ENCODE assay signal across 13 cellular contexts in the genomic region with DNA sequence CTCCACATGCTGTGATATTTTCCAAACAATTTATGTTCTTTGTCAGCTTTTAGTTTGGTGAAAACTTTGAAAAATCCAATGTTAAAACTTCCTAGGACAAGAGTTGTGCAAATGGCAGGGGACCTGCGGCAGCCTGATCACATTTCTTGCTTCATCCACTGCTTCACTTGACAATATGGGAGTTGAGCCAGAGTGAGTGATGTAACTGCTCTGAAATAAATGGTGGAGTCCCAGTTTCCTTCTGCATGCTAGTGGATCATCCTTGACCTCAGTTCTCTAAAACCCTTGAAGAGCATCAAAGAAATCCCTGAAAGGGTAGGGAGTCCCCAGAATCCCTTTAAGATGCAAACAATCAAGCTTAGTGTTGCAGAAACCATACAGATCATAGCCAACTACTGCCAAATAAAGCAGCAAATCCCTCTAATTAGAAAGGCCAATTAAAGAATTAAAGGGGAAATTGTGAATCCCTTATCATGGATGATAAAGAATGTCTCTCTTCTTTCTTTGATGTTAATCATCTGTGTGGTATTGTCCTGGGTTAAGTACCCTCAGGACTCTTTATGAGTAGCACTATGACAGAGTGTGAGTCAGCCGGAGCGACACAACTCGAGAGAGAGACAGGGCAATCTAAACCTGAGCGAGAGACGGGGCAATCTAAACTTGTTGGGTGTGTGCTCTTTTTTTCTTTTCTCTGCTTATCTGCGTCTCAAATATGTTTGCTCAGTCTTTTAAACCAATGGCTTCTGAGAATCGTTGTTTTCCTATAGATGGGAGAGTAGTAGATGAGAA. TPM values are rescaled to one million over a fixed set of nuclear protein-coding genes. Genes with fewer than 3 reads are reported as not detected.
DNase-seq lines count a peak whose midpoint lies in the region; ATAC-seq and TF ChIP-seq lines count a peak whose summit lies in the region.
"Had no signal": no experiment of that assay in that cellular context is flagged by ENCODE, and none has a peak within 500 bp of the region (broad histone marks: within the 10 kb centered on the region; RNA-seq: fewer than 3 reads in every experiment).

No MANE protein-coding gene starts in this region.

- H4K8ac ChIP-seq in trophoblast cell (ENCODE audit: low read depth, low read length): peak overlapping the region; percentile 35

- H3K9me3 ChIP-seq in trophoblast cell (ENCODE audit: insufficient read depth, low read depth, low read length): no peaks in the 10 kb centered on the region
- no peaks in the 10 kb centered on the region for H3K9me3 ChIP-seq in gastroesophageal sphincter

- no peak overlapping the region for H3K4me2 ChIP-seq in trophoblast cell (ENCODE audit: low read length)

- H2BK5ac ChIP-seq in trophoblast cell (ENCODE audit: low read depth, low read length, poor library complexity): no peak overlapping the region

- CTCF ChIA-PET in activated naive CD4-positive, alpha-beta T cell treated with anti-CD3 and anti-CD28 coated beads for 36 hours (lab: Charles Lee): interaction anchor here (1.5 kb wide), 1 partner anchor 13 kb away, joined by 3 read pairs; no protein-coding TSS in a partner anchor
- CTCF ChIA-PET in activated naive CD4-positive, alpha-beta T cell treated with anti-CD3 and anti-CD28 coated beads, Interleukin-2, amount 10 ng/mL, durations not matched to agents 7 days and 5 days (lab: Charles Lee): no interaction called here

- no peak overlapping the region for H2BK12ac ChIP-seq in trophoblast cell (ENCODE audit: low read length)

- H3K14ac ChIP-seq in trophoblast cell (ENCODE audit: low read length): no peak overlapping the region

- H3K4me1 ChIP-seq in trophoblast cell (ENCODE audit: control insufficient read depth in 1 of 2, insufficient read depth in 2 of 2, low read length in 2 of 2) (peaks cover 0 to 2% of the 10 kb centered on the region in 2 experiments), gastroesophageal sphincter (no peaks in the 10 kb centered on the region)

- no peaks in the 10 kb centered on the region for H3K27me3 ChIP-seq in trophoblast cell (ENCODE audit: insufficient read depth, low read length)
- H3K27me3 ChIP-seq in gastroesophageal sphincter: no peaks in the 10 kb centered on the region

- no peak overlapping the region for H3K9ac ChIP-seq in trophoblast cell (ENCODE audit: low read length)

- H3K36me3 Mint-ChIP-seq in activated naive CD4-positive, alpha-beta T cell treated with anti-CD3 and anti-CD28 coated beads for 36 hours (ENCODE audit: low read depth): no peaks in the 10 kb centered on the region
- H3K36me3 Mint-ChIP-seq in activated naive CD4-positive, alpha-beta T cell treated with anti-CD3 and anti-CD28 coated beads, Interleukin-2, amount 10 ng/mL, durations not matched to agents 7 days and 5 days: no peaks in the 10 kb centered on the region

- ATAC-seq in gastroesophageal sphincter: no peak

- DNase-seq in activated naive CD4-positive, alpha-beta T cell treated with anti-CD3 and anti-CD28 coated beads for 36 hours: peak; percentile 13
- no peak for DNase-seq in activated naive CD4-positive, alpha-beta T cell treated with anti-CD3 and anti-CD28 coated beads, Interleukin-2, amount 10 ng/mL, durations not matched to agents 7 days and 5 days
- DNase-seq in NCI-H82 (lab: John Stamatoyannopoulos, UW) (peak; percentile 88), epithelial cell of esophagus (ENCODE audit: low read depth) (peak; percentile 36), trophoblast cell (no peak), NCI-H128 (lab: John Stamatoyannopoulos, UW; ENCODE audit: unreplicated experiment) (no peak)
- DNase-seq in effector CD8-positive, alpha-beta T cell (lab: John Stamatoyannopoulos, UW): no peak
- DNase-seq: activated T-cell treated with anti-CD3 and anti-CD28 coated beads, Interleukin-2, amount 50 U/mL, for 4 hours; DMS79 treated with DMSO at 0.1 percent for 48 hours; NCI-H2227 treated with DMSO at 0.1 percent for 48 hours; nephron progenitor cell; SHP77 had no signal

- no peak overlapping the region for H3K23ac ChIP-seq in trophoblast cell (ENCODE audit: low read length)

- H2BK120ac ChIP-seq in trophoblast cell (ENCODE audit: insufficient read depth, low read length, poor library complexity): no peak overlapping the region

- no peaks in the 10 kb centered on the region for H3K4me1 Mint-ChIP-seq in activated naive CD4-positive, alpha-beta T cell treated with anti-CD3 and anti-CD28 coated beads for 36 hours (ENCODE audit: low read depth)
- H3K4me1 Mint-ChIP-seq in activated naive CD4-positive, alpha-beta T cell treated with anti-CD3 and anti-CD28 coated beads, Interleukin-2, amount 10 ng/mL, durations not matched to agents 7 days and 5 days: no peaks in the 10 kb centered on the region

- H3K9me3 Mint-ChIP-seq in activated naive CD4-positive, alpha-beta T cell treated with anti-CD3 and anti-CD28 coated beads for 36 hours: no peaks in the 10 kb centered on the region
- H3K9me3 Mint-ChIP-seq in activated naive CD4-positive, alpha-beta T cell treated with anti-CD3 and anti-CD28 coated beads, Interleukin-2, amount 10 ng/mL, durations not matched to agents 7 days and 5 days: no peaks in the 10 kb centered on the region
- H3K9me3 Mint-ChIP-seq: activated T-cell treated with anti-CD3 and anti-CD28 coated beads, Interleukin-2, amount 50 U/mL, for 4 hours had no signal

- H3K4me3 Mint-ChIP-seq in activated naive CD4-positive, alpha-beta T cell treated with anti-CD3 and anti-CD28 coated beads for 36 hours: no peak overlapping the region
- no peak overlapping the region for H3K4me3 Mint-ChIP-seq in activated naive CD4-positive, alpha-beta T cell treated with anti-CD3 and anti-CD28 coated beads, Interleukin-2, amount 10 ng/mL, durations not matched to agents 7 days and 5 days
- H3K4me3 Mint-ChIP-seq: activated T-cell treated with anti-CD3 and anti-CD28 coated beads, Interleukin-2, amount 50 U/mL, for 4 hours; nephron progenitor cell had no signal

- TF ChIP-seq EP300 in gastroesophageal sphincter (IDR thresholded peaks at IDR 0.05): no peak

- H3K27ac ChIP-seq in trophoblast cell (ENCODE audit: low read depth, low read length): no peak overlapping the region
- H3K27ac ChIP-seq in gastroesophageal sphincter: no peak overlapping the region

- no peak overlapping the region for H3K18ac ChIP-seq in trophoblast cell (ENCODE audit: low read length)

- TF ChIP-seq POLR2A in gastroesophageal sphincter (IDR thresholded peaks at IDR 0.05): no peak

- no peaks in the 10 kb centered on the region for H3K79me2 ChIP-seq in trophoblast cell (ENCODE audit: control insufficient read depth, insufficient read depth, low read length, poor library complexity)

- H3K27ac Mint-ChIP-seq in activated naive CD4-positive, alpha-beta T cell treated with anti-CD3 and anti-CD28 coated beads for 36 hours: no peak overlapping the region
- no peak overlapping the region for H3K27ac Mint-ChIP-seq in activated naive CD4-positive, alpha-beta T cell treated with anti-CD3 and anti-CD28 coated beads, Interleukin-2, amount 10 ng/mL, durations not matched to agents 7 days and 5 days
- H3K27ac Mint-ChIP-seq: nephron progenitor cell had no signal

- no peaks in the 10 kb centered on the region for H3K79me1 ChIP-seq in trophoblast cell (ENCODE audit: low read length)

- no peaks in the 10 kb centered on the region for H3K36me3 ChIP-seq in trophoblast cell (ENCODE audit: control insufficient read depth in 1 of 2, insufficient read depth in 2 of 2, low read length in 2 of 2)
- H3K36me3 ChIP-seq in gastroesophageal sphincter: no peaks in the 10 kb centered on the region

- TF ChIP-seq CTCF in epithelial cell of esophagus (IDR thresholded peaks at IDR 0.05; ENCODE audit: insufficient read depth, low read depth, low read length, missing control alignments): no peak
- no peak for TF ChIP-seq CTCF in gastroesophageal sphincter (IDR thresholded peaks at IDR 0.05)

- H3K27me3 Mint-ChIP-seq in activated naive CD4-positive, alpha-beta T cell treated with anti-CD3 and anti-CD28 coated beads for 36 hours (ENCODE audit: low read depth): peaks cover 5% of the 10 kb centered on the region
- H3K27me3 Mint-ChIP-seq in activated naive CD4-positive, alpha-beta T cell treated with anti-CD3 and anti-CD28 coated beads, Interleukin-2, amount 10 ng/mL, durations not matched to agents 7 days and 5 days: peaks cover 3% of the 10 kb centered on the region

- H3K4ac ChIP-seq in trophoblast cell (ENCODE audit: low read depth, low read length): no peak overlapping the region

- no peak overlapping the region for H2AK5ac ChIP-seq in trophoblast cell (ENCODE audit: low read length)

- no peak overlapping the region for H2AFZ ChIP-seq in trophoblast cell (ENCODE audit: insufficient read depth, low read length, poor library complexity)

- no CpG with 5 or more reads among the region's 8 CpGs for WGBS in trophoblast cell (ENCODE audit: extremely low coverage, insufficient coverage, insufficient read length)
- 91 to 93% methylated on average over 7 to 8 of the region's 8 CpGs for WGBS in gastroesophageal sphincter (ENCODE audit: low coverage in 1 of 2), 2 donors

- no peak overlapping the region for H4K91ac ChIP-seq in trophoblast cell (ENCODE audit: low read depth, low read length)

- H3K4me3 ChIP-seq in epithelial cell of esophagus (ENCODE audit: low read length) (no peak overlapping the region), trophoblast cell (ENCODE audit: low read depth, low read length) (no peak overlapping the region), gastroesophageal sphincter (no peak overlapping the region)

- intact Hi-C loops in activated naive CD4-positive, alpha-beta T cell treated with anti-CD3 and anti-CD28 coated beads for 36 hours (cut with micrococcal nuclease): no loop called here

- H4K12ac ChIP-seq in trophoblast cell (ENCODE audit: low read depth, low read length): no peak overlapping the region

RNA-seq across cellular contexts. Expression of gene GAP43, which starts 41.8 kb away (rescaled TPM):
- under 1 TPM in 1 of 2 experiments, not detected in 1; 0.17 TPM for total RNA-seq in activated naive CD4-positive, alpha-beta T cell treated with anti-CD3 and anti-CD28 coated beads for 36 hours
- polyA plus RNA-seq in trophoblast cell (2013): 0.94 and 1.3 TPM in 2 replicates
- 1 to 10 TPM in 3 of 4 donors, under 1 TPM in 1; 0.47 to 2.7 (median 1.6) TPM for total RNA-seq in gastroesophageal sphincter
- total RNA-seq: activated T-cell treated with anti-CD3 and anti-CD28 coated beads, Interleukin-2, amount 50 U/mL, for 4 hours had no signal

Comparison
In these comparisons a context has a peak if more than half of its experiments do, and no peak if none do; other contexts are left out.
1. DNase-seq: peak in activated naive CD4-positive, alpha-beta T cell treated with anti-CD3 and anti-CD28 coated beads for 36 hours (single experiment), NCI-H82 (single experiment) and epithelial cell of esophagus (single experiment); none in activated naive CD4-positive, alpha-beta T cell treated with anti-CD3 and anti-CD28 coated beads, Interleukin-2, amount 10 ng/mL, durations not matched to agents 7 days and 5 days (single experiment), trophoblast cell (0 of 2), NCI-H128 (single experiment) and effector CD8-positive, alpha-beta T cell (single experiment).